Comparison of ENCODE assay signal across 19 cellular contexts in genomic region chr15:79031821-79032220, GRCh38. TPM values are rescaled to one million over a fixed set of nuclear protein-coding genes. Genes with fewer than 3 reads are reported as not detected.
DNase-seq lines count a peak whose midpoint lies in the region; ATAC-seq, FAIRE-seq and TF ChIP-seq lines count a peak whose summit lies in the region.
"Had no signal": no experiment of that assay in that cellular context is flagged by ENCODE, and none has a peak within 500 bp of the region (broad histone marks: within the 10 kb centered on the region; RNA-seq: fewer than 3 reads in every experiment).

No MANE protein-coding gene starts in this region.

- H3K9me2 ChIP-seq in hepatocyte (replicated peaks; ENCODE audit: insufficient read depth) = no peaks in the 10 kb centered on the region

- H4K91ac ChIP-seq in IMR-90 (ENCODE audit: insufficient read depth, low read depth, low read length) = no peak overlapping the region

- no peak overlapping the region for H3K56ac ChIP-seq in IMR-90 (ENCODE audit: extremely low read depth, insufficient read depth, low read length)

- no peak overlapping the region for H2AK5ac ChIP-seq in IMR-90 (ENCODE audit: low read depth, low read length)

- no peak overlapping the region for H2BK5ac ChIP-seq in IMR-90 (ENCODE audit: low read depth, low read length, poor library complexity, severe bottlenecking)

- no peaks in the 10 kb centered on the region for H3K79me2 ChIP-seq in hepatocyte

- FAIRE-seq in kidney (lab: Jason Lieb, UNC) (no peak), urothelium cell line (lab: Jason Lieb, UNC) (peak; percentile 17)
- FAIRE-seq: GM12878, GM19239, HepG2 had no signal

- peak overlapping the region; percentile 45 for H2AFZ ChIP-seq in IMR-90 (replicated peaks; ENCODE audit: low read length, poor library complexity)
- no peak overlapping the region for H2AFZ ChIP-seq in hepatocyte

- H3K14ac ChIP-seq in IMR-90 (replicated peaks; ENCODE audit: low read depth, low read length) = no peak overlapping the region

- no peak overlapping the region for H3K23ac ChIP-seq in IMR-90 (ENCODE audit: low read depth, low read length)

- no peak overlapping the region for H3K4ac ChIP-seq in IMR-90 (ENCODE audit: low read depth, low read length)

- in situ Hi-C loops in IMR-90 (cut with MboI; ENCODE audit: low sequenced_read_pairs) = no loop called here

- H4K20me1 ChIP-seq in IMR-90 (ENCODE audit: insufficient read depth, low read length) = no peaks in the 10 kb centered on the region
- no peaks in the 10 kb centered on the region for H4K20me1 ChIP-seq in hepatocyte (ENCODE audit: insufficient read depth, poor library complexity, severe bottlenecking)
- H4K20me1 ChIP-seq: BLaER1 had no signal

- peaks cover 13% of the 10 kb centered on the region for H3K27me3 ChIP-seq in IMR-90 (ENCODE audit: control insufficient read depth, insufficient read depth, low read length)
- no peaks in the 10 kb centered on the region for H3K27me3 ChIP-seq in hepatocyte

- no peaks in the 10 kb centered on the region for H3K9me1 ChIP-seq in IMR-90 (ENCODE audit: insufficient read depth, low read length)

- H3K27ac ChIP-seq in IMR-90 (ENCODE audit: insufficient read depth, low read length) = no peak overlapping the region
- H3K27ac ChIP-seq in kidney (ENCODE audit: low read depth in 2 of 2, low read length in 2 of 2) = no peak overlapping the region
- no peak overlapping the region for H3K27ac ChIP-seq in hepatocyte
- H3K27ac ChIP-seq: BLaER1 had no signal

- H3K79me1 ChIP-seq in IMR-90 (ENCODE audit: low read depth in 1 of 2, low read length in 2 of 2) = no peaks in the 10 kb centered on the region

- H3K9me3 ChIP-seq in IMR-90 (ENCODE audit: control insufficient read depth, insufficient read depth, low read length) (peaks cover 2% of the 10 kb centered on the region; the same call in 1 of the 2 replicates), kidney (ENCODE audit: control insufficient read depth in 1 of 2, low read length in 2 of 2) (peaks cover 0 to 2% of the 10 kb centered on the region in 2 donors), hepatocyte (ENCODE audit: low read depth) (no peaks in the 10 kb centered on the region)
- H3K9me3 ChIP-seq: HAP-1 had no signal

- H3K4me3 ChIP-seq in IMR-90 (ENCODE audit: insufficient read depth, low read depth, low read length) (no peak overlapping the region), kidney (ENCODE audit: low read length in 2 of 2) (no peak overlapping the region), hepatocyte (no peak overlapping the region)
- H3K4me3 ChIP-seq: BLaER1, GM12878, HAP-1 had no signal

- H2BK15ac ChIP-seq in IMR-90 (ENCODE audit: low read depth, low read length) = no peak overlapping the region

- intact Hi-C loops in IMR-90 (cut with micrococcal nuclease) = no loop called here
- intact Hi-C loops in kidney (cut with DNase I) = no loop called here
- intact Hi-C loops in posterior vena cava (cut with DNase I) = no loop called here

- POLR2A ChIA-PET in IMR-90 (lab: Charles Lee; ENCODE audit: unreplicated experiment) (no interaction called here), GM10248 (lab: Yijun Ruan, JAX) (no interaction called here)

- H4K8ac ChIP-seq in IMR-90 (ENCODE audit: low read depth in 2 of 2, low read length in 2 of 2) = no peak overlapping the region

- WGBS in IMR-90 (ENCODE audit: extremely low coverage in 2 of 2, insufficient read length in 1 of 2), 2 experiments = no CpG with 5 or more reads among the region's 12 CpGs
- WGBS in hepatocyte (ENCODE audit: low lambda C conversion rate, missing lambda C conversion rate) = 99% methylated on average over 6 of the region's 12 CpGs

- dilution Hi-C loops in IMR-90 (cut with HindIII; ENCODE audit: low sequenced_read_pairs, unreplicated experiment) = no loop called here

- CTCF ChIA-PET in IMR-90 (lab: Yijun Ruan, JAX) (no interaction called here), GM10248 (lab: Yijun Ruan, JAX) (interaction anchor here (1.1 to 10.0 kb wide), 4 partner anchors 11 to 150 kb away, joined by 3 to 247 read pairs (median 6); no protein-coding TSS in a partner anchor)

- no peak for TF ChIP-seq RAD21 in IMR-90 (IDR thresholded peaks at IDR 0.05; ENCODE audit: low read length)

- TF ChIP-seq CTCF in IMR-90 (conservative IDR thresholded peaks at IDR 0.05; ENCODE audit: low read depth, low read length) = no peak
- no peak for TF ChIP-seq CTCF in kidney (IDR thresholded peaks at IDR 0.05; ENCODE audit: borderline replicate concordance, extremely low read depth, insufficient read depth)
- no peak for TF ChIP-seq CTCF in hepatocyte (IDR thresholded peaks at IDR 0.05; ENCODE audit: poor library complexity)
- TF ChIP-seq CTCF in GM10248 (IDR thresholded peaks at IDR 0.05; ENCODE audit: control extremely low read depth, extremely low read depth, low read depth, missing control alignments) = no peak

- BruUV-seq in IMR-90 (replicated peaks; lab: Mats Ljungman, UMichigan) = no TSS peak

- H3K4me2 ChIP-seq in IMR-90 (ENCODE audit: low read depth, low read length) (no peak overlapping the region), hepatocyte (no peak overlapping the region)
- H3K4me2 ChIP-seq: BLaER1 had no signal

- no peaks in the 10 kb centered on the region for H3K36me3 ChIP-seq in IMR-90 (ENCODE audit: control insufficient read depth, insufficient read depth, low read length)
- no peaks in the 10 kb centered on the region for H3K36me3 ChIP-seq in kidney (ENCODE audit: control insufficient read depth in 1 of 2, insufficient read depth in 2 of 2, low read length in 2 of 2)
- no peaks in the 10 kb centered on the region for H3K36me3 ChIP-seq in hepatocyte (replicated peaks; ENCODE audit: insufficient read depth, low read depth)
- H3K36me3 ChIP-seq: BLaER1, HAP-1 had no signal

- DNase-seq in IMR-90 (no peak), kidney (peak; percentile 57), posterior vena cava (ENCODE audit: low spot score) (peak; percentile 68), urothelium cell line (ENCODE audit: low spot score) (no peak), hepatocyte (ENCODE audit: low spot score) (no peak), GM10248 (ENCODE audit: extremely low spot score) (no peak)
- DNase-seq: 8988T; CD4-positive, alpha-beta memory T cell; DMS153; DMS79; GF-D8 had no signal

- no peak overlapping the region for H3K9ac ChIP-seq in IMR-90 (ENCODE audit: low read depth, low read length)
- H3K9ac ChIP-seq in kidney (ENCODE audit: low read length in 2 of 2) = no peak overlapping the region
- H3K9ac ChIP-seq: BLaER1 had no signal

- H4K5ac ChIP-seq in IMR-90 (ENCODE audit: low read depth, low read length) = no peak overlapping the region

- H3K4me1 ChIP-seq in IMR-90 (ENCODE audit: control insufficient read depth, insufficient read depth, low read length) (no peaks in the 10 kb centered on the region), kidney (ENCODE audit: control insufficient read depth in 1 of 2, insufficient read depth in 1 of 2, low read depth in 1 of 2, low read length in 2 of 2) (no peaks in the 10 kb centered on the region), hepatocyte (ENCODE audit: insufficient read depth) (no peaks in the 10 kb centered on the region)
- H3K4me1 ChIP-seq: HAP-1 had no signal

- no peak overlapping the region for H2BK120ac ChIP-seq in IMR-90 (ENCODE audit: low read depth, low read length)

- ATAC-seq in IMR-90 (ENCODE audit: low read depth) (no peak), GM18867 (IDR thresholded peaks at IDR 0.05; ENCODE audit: unreplicated experiment) (no peak)
- ATAC-seq: GM12878, HepG2 had no signal

- H2AK9ac ChIP-seq in IMR-90 (replicated peaks; ENCODE audit: low read depth, low read length, poor library complexity) = no peak overlapping the region

- no peak overlapping the region for H3K18ac ChIP-seq in IMR-90 (ENCODE audit: low read depth, low read length)

- H2BK20ac ChIP-seq in IMR-90 (ENCODE audit: low read depth, low read length) = no peak overlapping the region

- no peak for TF ChIP-seq POLR2A in IMR-90 (IDR thresholded peaks at IDR 0.05; ENCODE audit: low read depth, low read length)

TF ChIP-seq in IMR-90, 13 proteins besides CTCF, POLR2A, EP300 and RAD21 (continues in another document):
- TF ChIP-seq USF2 (IDR thresholded peaks at IDR 0.05; ENCODE audit: low read depth, low read length) (no peak), NFE2L2 (IDR thresholded peaks at IDR 0.05; ENCODE audit: low read depth, low read length) (no peak), SMC3 (IDR thresholded peaks at IDR 0.05; ENCODE audit: low read depth, low read length) (no peak), MAZ (IDR thresholded peaks at IDR 0.05; ENCODE audit: borderline replicate concordance, low read depth, low read length) (no peak), FOS (IDR thresholded peaks at IDR 0.05; ENCODE audit: low read depth, low read length) (no peak), MAFK (IDR thresholded peaks at IDR 0.05; ENCODE audit: low read depth, low read length) (no peak), CEBPB (IDR thresholded peaks at IDR 0.05; ENCODE audit: low read depth, low read length) (no peak), BHLHE40 (IDR thresholded peaks at IDR 0.05; ENCODE audit: low read depth, low read length) (no peak), CHD1 (IDR thresholded peaks at IDR 0.05; ENCODE audit: low read depth, low read length) (no peak), RCOR1 (IDR thresholded peaks at IDR 0.05; ENCODE audit: insufficient replicate concordance, low read length) (no peak), ELK1 (IDR thresholded peaks at IDR 0.05; ENCODE audit: borderline replicate concordance, low read depth, low read length) (no peak)

RNA-seq across cellular contexts. Expression of gene RASGRF1, which starts 58.8 kb away (rescaled TPM):
- total RNA-seq in IMR-90 (2012; rRNA removed) (under 0.01 TPM in 2 replicates), kidney (0.98 TPM), posterior vena cava (under 1 TPM; 0.09 to 0.10 TPM), hepatocyte (1.5 and 2.3 TPM in 2 replicates)
- polyA plus RNA-seq in IMR-90 (2012; rRNA removed) (0.06 and 0.15 TPM in 2 replicates), kidney (ENCODE audit: insufficient read depth, low read depth, low replicate concordance) (4.2 TPM), hepatocyte (0.18 and 0.52 TPM in 2 replicates)
- polyA plus RNA-seq in IMR-90 (2012; cell fraction: cytosol; rRNA removed) = 0.08 and 0.41 TPM in 2 replicates
- polyA plus RNA-seq in IMR-90 (2012; cell fraction: nucleus; rRNA removed; ENCODE audit: low replicate concordance) = 0.05 and 0.60 TPM in 2 replicates
- total RNA-seq: CD4-positive, alpha-beta memory T cell; Daoy had no signal
- polyA plus RNA-seq: CD14-positive monocyte; CD4-positive, alpha-beta memory T cell had no signal

Comparison
In these comparisons a context has a peak if more than half of its experiments do, and no peak if none do; other contexts are left out.
1. DNase-seq: peak in kidney (single experiment) and posterior vena cava (single experiment); none in IMR-90 (single experiment), urothelium cell line (single experiment), hepatocyte (single experiment) and GM10248 (single experiment).